ENCODE assay signal across 35 cellular contexts in genomic region chr19:31781542-31781941, GRCh38.
"Had no signal": no experiment of that assay in that cellular context is flagged by ENCODE, and none has a peak within 500 bp of the region (broad histone marks: within the 10 kb centered on the region; RNA-seq: fewer than 3 reads in every experiment).

No MANE protein-coding gene starts in this region.

- H3K4me3 Mint-ChIP-seq: activated B cell treated with CpG ODN at 0.5 μM for 24 hours; activated CD4-positive, alpha-beta memory T cell treated with anti-CD3 and anti-CD28 coated beads for 36 hours; activated CD8-positive, alpha-beta T cell treated with anti-CD3 and anti-CD28 coated beads for 36 hours; activated naive CD4-positive, alpha-beta T cell treated with anti-CD3 and anti-CD28 coated beads for 36 hours; activated naive CD8-positive, alpha-beta T cell treated with anti-CD3 and anti-CD28 coated beads for 36 hours; activated T-cell treated with anti-CD3 and anti-CD28 coated beads, Interleukin-2, amount 50 U/mL, for 4 hours; activated T-cell treated with anti-CD3 and anti-CD28 coated beads, Interleukin-2, amount 50 U/mL, for 72 hours; activated T-helper 1 cell treated with anti-CD3 and anti-CD28 coated beads, Interleukin-12 subunit alpha, Interleukin-12 subunit beta, Interleukin-2, Interleukin-4 antibody, amounts not matched to agents 30 ng/mL and 10 ng/mL and 1 ng/mL, durations not matched to agents 14 hours and 24 hours and 36 hours; activated T-helper 17 cell treated with anti-CD3 and anti-CD28 coated beads, Interleukin-2, amount 50 U/mL, for 72 hours; T-helper 1 cell treated with Interleukin-12 subunit alpha and Interleukin-12 subunit beta and Interleukin-4 antibody, amounts not matched to agents 30 μg/mL and 1 μg/mL, for 36 hours; T-helper 2 cell treated with Interferon-gamma antibody and Interleukin-4, amounts not matched to agents 5 μg/mL and 100 μg/mL, for 36 hours had no signal

- H3K27ac ChIP-seq: adrenal gland, body of pancreas, brain microvascular endothelial cell, breast epithelium, VCaP had no signal

- DNase-seq: activated B cell treated with CpG ODN at 0.5 μM for 24 hours; activated CD4-positive, alpha-beta memory T cell treated with anti-CD3 and anti-CD28 coated beads for 36 hours; activated CD4-positive, alpha-beta T cell treated with anti-CD3 and anti-CD28 coated beads for 4 hours; activated CD4-positive, alpha-beta T cell treated with anti-CD3 and anti-CD28 coated beads, Interleukin-2, amount 50 U/mL, for 1 hour; activated CD4-positive, alpha-beta T cell treated with anti-CD3 and anti-CD28 coated beads, Interleukin-2, amount 50 U/mL, for 4 hours; activated CD4-positive, CD25-positive, alpha-beta regulatory T cell treated with anti-CD3 and anti-CD28 coated beads, Interleukin-2, amount 50 U/mL, for 72 hours; activated CD8-positive, alpha-beta memory T cell treated with anti-CD3 and anti-CD28 coated beads, Interleukin-2, amount 50 U/mL, for 4 hours; activated CD8-positive, alpha-beta T cell treated with anti-CD3 and anti-CD28 coated beads for 36 hours; activated effector memory CD4-positive, alpha-beta T cell treated with anti-CD3 and anti-CD28 coated beads, Interleukin-2, amount 50 U/mL, for 16 hours; activated gamma-delta T cell treated with Interleukin-2 at 50 U/mL for 16 hours; activated naive CD4-positive, alpha-beta T cell; activated naive CD4-positive, alpha-beta T cell treated with anti-CD3 and anti-CD28 coated beads for 36 hours; activated naive CD4-positive, alpha-beta T cell treated with anti-CD3 and anti-CD28 coated beads, Interleukin-2, amount 50 U/mL, for 16 hours; activated naive CD8-positive, alpha-beta T cell treated with anti-CD3 and anti-CD28 coated beads for 36 hours; activated T-cell treated with anti-CD3 and anti-CD28 coated beads for 4 hours; activated T-cell treated with anti-CD3 and anti-CD28 coated beads, Interleukin-2, amount 50 U/mL, for 1 hour; activated T-cell treated with anti-CD3 and anti-CD28 coated beads, Interleukin-2, amount 50 U/mL, for 4 hours; activated T-cell treated with anti-CD3 and anti-CD28 coated beads, Interleukin-2, amount 50 U/mL, for 72 hours; adrenal gland; amniotic stem cell; aorta; body of pancreas; brain microvascular endothelial cell; central memory CD4-positive, alpha-beta T cell; SW 1271; T-helper 1 cell; T-helper 2 cell; T-helper 9 cell had no signal

- H3K27me3 Mint-ChIP-seq: activated B cell treated with CpG ODN at 0.5 μM for 24 hours; activated CD8-positive, alpha-beta T cell treated with anti-CD3 and anti-CD28 coated beads for 36 hours; activated naive CD8-positive, alpha-beta T cell treated with anti-CD3 and anti-CD28 coated beads for 36 hours had no signal

- H3K4me1 ChIP-seq: adrenal gland, body of pancreas, breast epithelium had no signal

- H3K4me3 ChIP-seq: adrenal gland, body of pancreas, breast epithelium had no signal

- H3K27me3 ChIP-seq: adrenal gland, body of pancreas, brain microvascular endothelial cell, breast epithelium had no signal

- H3K9me3 ChIP-seq: adrenal gland, body of pancreas, breast epithelium had no signal

- H3K36me3 ChIP-seq: adrenal gland, brain microvascular endothelial cell, breast epithelium had no signal

- H3K4me1 Mint-ChIP-seq: activated B cell treated with CpG ODN at 0.5 μM for 24 hours; activated naive CD8-positive, alpha-beta T cell treated with anti-CD3 and anti-CD28 coated beads for 36 hours; activated T-helper 17 cell treated with anti-CD3 and anti-CD28 coated beads, Interleukin-2, amount 50 U/mL, for 72 hours had no signal

- H3K36me3 Mint-ChIP-seq: activated CD4-positive, alpha-beta memory T cell treated with anti-CD3 and anti-CD28 coated beads for 36 hours; activated naive CD4-positive, alpha-beta T cell treated with anti-CD3 and anti-CD28 coated beads, Interleukin-2, amount 50 U/mL, for 72 hours; activated naive CD8-positive, alpha-beta T cell treated with anti-CD3 and anti-CD28 coated beads for 36 hours had no signal

- H3K9me3 Mint-ChIP-seq: activated naive CD4-positive, alpha-beta T cell treated with anti-CD3 and anti-CD28 coated beads for 36 hours; activated naive CD8-positive, alpha-beta T cell treated with anti-CD3 and anti-CD28 coated beads for 36 hours; activated T-cell treated with anti-CD3 and anti-CD28 coated beads, Interleukin-2, amount 50 U/mL, for 4 hours; activated T-helper 1 cell treated with anti-CD3 and anti-CD28 coated beads, Interleukin-12 subunit alpha, Interleukin-12 subunit beta, Interleukin-2, Interleukin-4 antibody, amounts not matched to agents 30 ng/mL and 10 ng/mL and 1 ng/mL, durations not matched to agents 14 hours and 24 hours and 36 hours; activated T-helper 17 cell treated with anti-CD3 and anti-CD28 coated beads, Interleukin-2, amount 50 U/mL, for 72 hours; T-helper 2 cell treated with Interferon-gamma antibody and Interleukin-4, amounts not matched to agents 5 μg/mL and 100 μg/mL, for 36 hours had no signal

- H3K27ac Mint-ChIP-seq: activated B cell treated with CpG ODN at 0.5 μM for 24 hours; activated CD4-positive, alpha-beta memory T cell treated with anti-CD3 and anti-CD28 coated beads for 36 hours; activated CD8-positive, alpha-beta T cell treated with anti-CD3 and anti-CD28 coated beads for 36 hours; activated naive CD4-positive, alpha-beta T cell treated with anti-CD3 and anti-CD28 coated beads for 36 hours; activated naive CD4-positive, alpha-beta T cell treated with anti-CD3 and anti-CD28 coated beads, Interleukin-2, amount 50 U/mL, for 72 hours; activated naive CD8-positive, alpha-beta T cell treated with anti-CD3 and anti-CD28 coated beads for 36 hours; activated T-cell treated with anti-CD3 and anti-CD28 coated beads, Interleukin-2, amount 50 U/mL, for 72 hours; activated T-helper 1 cell treated with anti-CD3 and anti-CD28 coated beads, Interleukin-12 subunit alpha, Interleukin-12 subunit beta, Interleukin-2, Interleukin-4 antibody, amounts not matched to agents 30 ng/mL and 10 ng/mL and 1 ng/mL, durations not matched to agents 14 hours and 24 hours and 36 hours; activated T-helper 17 cell treated with anti-CD3 and anti-CD28 coated beads, Interleukin-2, amount 50 U/mL, for 72 hours; T-helper 1 cell treated with Interleukin-12 subunit alpha and Interleukin-12 subunit beta and Interleukin-4 antibody, amounts not matched to agents 30 μg/mL and 1 μg/mL, for 36 hours; T-helper 2 cell treated with Interferon-gamma antibody and Interleukin-4, amounts not matched to agents 5 μg/mL and 100 μg/mL, for 36 hours had no signal
